Comparison of ENCODE assay signal across 20 cellular contexts in genomic region chr15:77667351-77667750, GRCh38. TPM values are rescaled to one million over a fixed set of nuclear protein-coding genes. Genes with fewer than 3 reads are reported as not detected.
"Had no signal": no experiment of that assay in that cellular context is flagged by ENCODE, and none has a peak within 500 bp of the region (broad histone marks: within the 10 kb centered on the region; RNA-seq: fewer than 3 reads in every experiment).

No MANE protein-coding gene starts in this region.

- DNase-seq: colonic mucosa; dermis blood vessel endothelial cell; effector CD4-positive, alpha-beta T cell; foreskin melanocyte; heart right ventricle; kidney glomerular epithelial cell; mesendoderm; naive B cell; nephron progenitor cell; sigmoid colon; small intestine; stimulated activated CD4-positive, alpha-beta T cell treated with anti-CD3 and anti-CD28 coated beads, Interleukin-12 subunit alpha, Interleukin-12 subunit beta, amount 100 ng/mL, for 4 hours; stimulated activated naive CD4-positive, alpha-beta T cell; stomach; substantia nigra; trophoblast cell had no signal

- H3K27me3 ChIP-seq: colonic mucosa, right atrium auricular region had no signal

- H3K4me3 ChIP-seq: colonic mucosa, heart right ventricle, right atrium auricular region, sigmoid colon, stomach had no signal

- H3K9me3 ChIP-seq: colonic mucosa, heart right ventricle, neutrophil, right atrium auricular region, sigmoid colon, stomach had no signal

- FAIRE-seq: islet of Langerhans, small intestine had no signal

- H3K36me3 Mint-ChIP-seq: naive B cell had no signal

- ATAC-seq: heart right ventricle had no signal

- H3K4me1 Mint-ChIP-seq: naive B cell had no signal

- H3K4me3 Mint-ChIP-seq: naive B cell, nephron progenitor cell had no signal

- H3K36me3 ChIP-seq: colonic mucosa, heart right ventricle, neutrophil, right atrium auricular region, sigmoid colon, stomach had no signal

- H3K4me1 ChIP-seq: colonic mucosa, heart right ventricle, sigmoid colon, stomach had no signal

- H3K27ac Mint-ChIP-seq: naive B cell, nephron progenitor cell had no signal

- H3K27ac ChIP-seq: colonic mucosa, heart right ventricle, neutrophil, right atrium auricular region, sigmoid colon, stomach had no signal

- H3K9me3 Mint-ChIP-seq: naive B cell, nephron progenitor cell had no signal

RNA-seq across cellular contexts. Expression of gene LINGO1, which starts 34.6 kb away (rescaled TPM):
- total RNA-seq: dermis blood vessel endothelial cell, pulmonary artery endothelial cell had no signal
